Comparison of ENCODE assay signal across 1 cellular context in genomic region chrX:9438950-9439494, GRCh38.
TF ChIP-seq lines count a peak whose summit lies in the region.

No MANE protein-coding gene starts in this region.

TF ChIP-seq in K562, 482 proteins besides CTCF, POLR2A, EP300 and RAD21 (continued from another document):
- TF ChIP-seq MEF2D (tag; conservative IDR thresholded peaks at IDR 0.05; ENCODE audit: low read depth) (peak; percentile 63; the same call in 1 of the 2 replicates), MAFG (tag; conservative IDR thresholded peaks at IDR 0.05) (peak; percentile 42; the same call in 1 of the 2 replicates), TAF9B (IDR thresholded peaks at IDR 0.05; ENCODE audit: partially characterized antibody) (no peak), ZNF253 (CRISPR knock-in tag; conservative IDR thresholded peaks at IDR 0.05) (no peak), SMARCE1 (IDR thresholded peaks at IDR 0.05) (peak; percentile 16; the same call in 1 of the 2 replicates), FOSL1 (tag; conservative IDR thresholded peaks at IDR 0.05) (0 out of 2 replicates have a peak, but pooled peaks have one; percentile 27), ZNF324 (CRISPR knock-in tag; IDR thresholded peaks at IDR 0.05) (no peak)
